Comparison of ENCODE assay signal across 16 cellular contexts in genomic region chr4:165118256-165118909, GRCh38. TPM values are rescaled to one million over a fixed set of nuclear protein-coding genes. Genes with fewer than 3 reads are reported as not detected.
A peak's percentile ranks its signal among the peaks of the same experiment; 100 is the strongest.
DNase-seq lines count a peak whose midpoint lies in the region; ATAC-seq, FAIRE-seq and TF ChIP-seq lines count a peak whose summit lies in the region.
"Had no signal": no experiment of that assay in that cellular context is flagged by ENCODE, and none has a peak within 500 bp of the region (broad histone marks: within the 10 kb centered on the region; RNA-seq: fewer than 3 reads in every experiment).

No MANE protein-coding gene starts in this region.

- H3F3A ChIP-seq in SK-N-SH (replicated peaks; ENCODE audit: insufficient read depth) = peaks cover 1% of the 10 kb centered on the region

- H3K4me2 ChIP-seq in HCT116 (ENCODE audit: low read length) = no peak overlapping the region
- H3K4me2 ChIP-seq in SK-N-SH = no peak overlapping the region

- no peak for TF ChIP-seq CTCF in HCT116 (IDR thresholded peaks at IDR 0.05 in 2 of 3, conservative IDR thresholded peaks at IDR 0.05 in 1 of 3; ENCODE audit: borderline replicate concordance in 1 of 3, insufficient read depth in 1 of 3, low read depth in 2 of 3, low read length in 2 of 3)
- no peak for TF ChIP-seq CTCF in CD8-positive, alpha-beta T cell (IDR thresholded peaks at IDR 0.05)
- no peak for TF ChIP-seq CTCF in SK-N-SH (IDR thresholded peaks at IDR 0.05)

- ATAC-seq in HCT116 (no peak), HG03139 (IDR thresholded peaks at IDR 0.05; ENCODE audit: unreplicated experiment) (peak; percentile 76)
- ATAC-seq in CD8-positive, alpha-beta T cell = no peak

- RAD21 ChIA-PET in HCT116 (lab: Charles Lee; ENCODE audit: low non-redundant PET in 1 of 2, low total read pairs in 2 of 2, uncharacterized antibody in 2 of 2, unreplicated experiment in 2 of 2) = no interaction called here

- no peak for TF ChIP-seq POLR2A in HCT116 (IDR thresholded peaks at IDR 0.05; ENCODE audit: borderline replicate concordance, extremely low read depth, insufficient read depth, insufficient read length)

- H3K79me2 ChIP-seq in HCT116 (ENCODE audit: insufficient read depth, low read length) = no peaks in the 10 kb centered on the region
- H3K79me2 ChIP-seq in SK-N-SH (ENCODE audit: insufficient read depth) = no peaks in the 10 kb centered on the region

- intact Hi-C loops in HCT116 (cut with micrococcal nuclease) = no loop called here
- intact Hi-C loops in CD8-positive, alpha-beta T cell (cut with DNase I, micrococcal nuclease) = loop anchor here (10.0 kb wide), 2 partner anchors 1624 to 1954 kb away; partner anchors contain the start of genes NAF1 (in 1 of the 2) and TMA16 (in 1 of the 2)

- TF ChIP-seq RAD21 in HCT116 (IDR thresholded peaks at IDR 0.05; ENCODE audit: low read depth) (no peak), SK-N-SH (IDR thresholded peaks at IDR 0.05; ENCODE audit: low read length) (no peak)

- H4K20me1 ChIP-seq in HCT116 (ENCODE audit: insufficient read depth) (no peaks in the 10 kb centered on the region), SK-N-SH (ENCODE audit: insufficient read depth) (no peaks in the 10 kb centered on the region)

- no peak overlapping the region for H3K4me3 Mint-ChIP-seq in CD8-positive, alpha-beta T cell

- H3K9me2 ChIP-seq in HCT116 (ENCODE audit: insufficient read depth) (no peaks in the 10 kb centered on the region), SK-N-SH (no peaks in the 10 kb centered on the region)

- H3K27ac Mint-ChIP-seq in CD8-positive, alpha-beta T cell = no peak overlapping the region

- DNase-seq in GM19239 (ENCODE audit: insufficient read length, low spot score) = peak; percentile 16
- no peak for DNase-seq in HCT116 (ENCODE audit: low read depth, low spot score)
- no peak for DNase-seq in HTR-8/SVneo (ENCODE audit: insufficient read length, low spot score)
- no peak for DNase-seq in activated CD4-positive, alpha-beta T cell treated with anti-CD3 and anti-CD28 coated beads, Interleukin-2, amount 50 U/mL, for 1 hour
- no peak for DNase-seq in CD8-positive, alpha-beta T cell
- no peak for DNase-seq in SK-N-SH
- DNase-seq: anterior cingulate cortex; DMS 273 treated with DMSO at 0.1 percent for 48 hours; NCI-H187; occipital lobe; OCI-M1; stimulated activated naive CD4-positive, alpha-beta T cell treated with Interleukin-2 at 50 U/mL for 16 hours had no signal

- H3K36me3 ChIP-seq in HCT116 (ENCODE audit: control insufficient read depth in 1 of 2, insufficient read depth in 2 of 2, low read length in 2 of 2) = no peaks in the 10 kb centered on the region
- no peaks in the 10 kb centered on the region for H3K36me3 ChIP-seq in CD8-positive, alpha-beta T cell (ENCODE audit: insufficient read depth, low read length)
- H3K36me3 ChIP-seq in SK-N-SH (replicated peaks in 1 of 2; ENCODE audit: control insufficient read depth in 1 of 2, insufficient read depth in 2 of 2, low read length in 1 of 2) = no peaks in the 10 kb centered on the region

- no TSS peak for BruUV-seq in HCT116 (replicated peaks; lab: Mats Ljungman, UMichigan)

- WGBS in SK-N-SH (ENCODE audit: low lambda C conversion rate) = 54% methylated on average over 4 of the region's 4 CpGs

- H3K9me3 ChIP-seq in HCT116 (ENCODE audit: control insufficient read depth in 1 of 2, insufficient read depth in 1 of 2, low read depth in 1 of 2, low read length in 2 of 2) = no peaks in the 10 kb centered on the region
- no peaks in the 10 kb centered on the region for H3K9me3 ChIP-seq in CD8-positive, alpha-beta T cell (ENCODE audit: low read length)
- no peaks in the 10 kb centered on the region; the same call in 1 of the 2 replicates for H3K9me3 ChIP-seq in SK-N-SH

- H3K4me1 ChIP-seq in HCT116 (ENCODE audit: control insufficient read depth in 1 of 2, insufficient read depth in 2 of 2, low read length in 2 of 2) (peaks cover 6 to 7% of the 10 kb centered on the region in 2 experiments; a peak in 3 of 4 replicates), SK-N-SH (ENCODE audit: control insufficient read depth in 1 of 2, insufficient read depth in 2 of 2, low read depth in 1 of 2, low read length in 1 of 2) (peaks cover 0 to 2% of the 10 kb centered on the region in 2 experiments; a peak in 1 of 4 replicates)
- H3K4me1 ChIP-seq in CD8-positive, alpha-beta T cell (ENCODE audit: insufficient read depth, low read length) = peaks cover 4% of the 10 kb centered on the region

- peaks cover 11% of the 10 kb centered on the region for H3K27me3 Mint-ChIP-seq in CD8-positive, alpha-beta T cell (ENCODE audit: low read depth)

- H3K27ac ChIP-seq in HCT116 (ENCODE audit: low read depth, low read length) = no peak overlapping the region
- no peak overlapping the region for H3K27ac ChIP-seq in CD8-positive, alpha-beta T cell (ENCODE audit: low read depth, low read length)
- no peak overlapping the region for H3K27ac ChIP-seq in SK-N-SH (ENCODE audit: low read depth in 2 of 2, low read length in 1 of 2)

- POLR2A ChIA-PET in HCT116 (lab: Charles Lee) (no interaction called here), SK-N-SH (lab: Yijun Ruan, JAX) (no interaction called here)
- POLR2A ChIA-PET in CD8-positive, alpha-beta T cell (lab: Charles Lee) = no interaction called here

- no peak for TF ChIP-seq EP300 in SK-N-SH (IDR thresholded peaks at IDR 0.05; ENCODE audit: borderline replicate concordance in 1 of 2, low read depth in 1 of 2, low read length in 1 of 2)

- no peaks in the 10 kb centered on the region for H3K9me3 Mint-ChIP-seq in CD8-positive, alpha-beta T cell

- peaks cover under 1% of the 10 kb centered on the region for H3K4me1 Mint-ChIP-seq in CD8-positive, alpha-beta T cell (ENCODE audit: low read depth)

- H3K27me3 ChIP-seq in HCT116 (ENCODE audit: insufficient read depth, low read length) (no peaks in the 10 kb centered on the region), SK-N-SH (ENCODE audit: insufficient read depth) (no peaks in the 10 kb centered on the region)
- no peaks in the 10 kb centered on the region for H3K27me3 ChIP-seq in CD8-positive, alpha-beta T cell (ENCODE audit: insufficient read depth, low read length)

- no peaks in the 10 kb centered on the region for H3K36me3 Mint-ChIP-seq in CD8-positive, alpha-beta T cell

- FAIRE-seq in G401.6 (lab: Jason Lieb, UNC) (peak; percentile 47), GM19239 (lab: Jason Lieb, UNC) (peak; percentile 91), HTR-8/SVneo (lab: Jason Lieb, UNC) (no peak)
- FAIRE-seq: A204.1, endometrium had no signal

- CTCF ChIA-PET in HCT116 (lab: Charles Lee) = interaction anchor here (0.9 kb wide), 1 partner anchor 13 kb away, joined by 3 read pairs; no protein-coding TSS in a partner anchor
- CTCF ChIA-PET in CD8-positive, alpha-beta T cell (lab: Charles Lee) = interaction anchor here (2.6 kb wide), 1 partner anchor 13 kb away, joined by 7 read pairs; no protein-coding TSS in a partner anchor
- CTCF ChIA-PET in SK-N-SH (lab: Yijun Ruan, JAX) = interaction anchor here (6.9 kb wide), 1 partner anchor 14 kb away, joined by 35 read pairs; no protein-coding TSS in a partner anchor

- H2AFZ ChIP-seq in HCT116 (ENCODE audit: low read depth, low read length, poor library complexity, severe bottlenecking) (peak overlapping the region; percentile 45), SK-N-SH (ENCODE audit: low read depth) (no peak overlapping the region)

- H3K9ac ChIP-seq in HCT116 (ENCODE audit: low read length) (no peak overlapping the region), SK-N-SH (no peak overlapping the region)

- H3K4me3 ChIP-seq in HCT116 (replicated peaks in 1 of 2; ENCODE audit: low read depth in 1 of 2, low read length in 2 of 2) (no peak overlapping the region), SK-N-SH (ENCODE audit: low read depth in 2 of 2, low read length in 1 of 2) (no peak overlapping the region)
- no peak overlapping the region for H3K4me3 ChIP-seq in CD8-positive, alpha-beta T cell (ENCODE audit: low read depth, low read length)

TF ChIP-seq in HCT116, 20 proteins besides CTCF, POLR2A, EP300 and RAD21:
- TF ChIP-seq SRF (IDR thresholded peaks at IDR 0.05; ENCODE audit: low read depth) (no peak), POLR2AphosphoS5 (IDR thresholded peaks at IDR 0.05; ENCODE audit: low read depth, low read length) (no peak), ELF1 (IDR thresholded peaks at IDR 0.05; ENCODE audit: borderline replicate concordance, low read depth) (no peak), EZH2phosphoT487 (IDR thresholded peaks at IDR 0.05; ENCODE audit: borderline replicate concordance) (no peak), ZNF274 (IDR thresholded peaks at IDR 0.05; ENCODE audit: low read depth, low read length) (no peak), ZFX (IDR thresholded peaks at IDR 0.05) (no peak), EZH2 (IDR thresholded peaks at IDR 0.05) (no peak), MAX (IDR thresholded peaks at IDR 0.05) (no peak), CBX3 (IDR thresholded peaks at IDR 0.05; ENCODE audit: low read depth) (no peak)

TF ChIP-seq in SK-N-SH, 30 proteins besides CTCF, POLR2A, EP300 and RAD21:
- TF ChIP-seq RFX5 (IDR thresholded peaks at IDR 0.05; ENCODE audit: low read length) = no peak
- TF ChIP-seq RXRA (IDR thresholded peaks at IDR 0.05; ENCODE audit: borderline replicate concordance, low read depth) = no peak
- TF ChIP-seq TAF1 (IDR thresholded peaks at IDR 0.05; ENCODE audit: borderline replicate concordance, low read depth, low read length) = no peak
- no peak for TF ChIP-seq TEAD4 (IDR thresholded peaks at IDR 0.05; ENCODE audit: borderline replicate concordance, insufficient read depth)
- no peak for TF ChIP-seq RCOR1 (IDR thresholded peaks at IDR 0.05; ENCODE audit: low read length)

RNA-seq across cellular contexts. Expression of gene TMEM192, which starts 5.7 kb away (rescaled TPM):
- 13.1 TPM for total RNA-seq in HCT116 (2021; ENCODE audit: unreplicated experiment)
- polyA plus RNA-seq in HCT116 (2012) = 5.8 and 8.2 TPM in 2 replicates
- total RNA-seq in CD8-positive, alpha-beta T cell = 1 to 10 TPM; 5.6 to 5.8 TPM
- polyA plus RNA-seq in SK-N-SH (2012; rRNA removed) = 9.1 and 14.4 TPM in 2 replicates
- 15.7 and 16.0 TPM in 2 replicates for polyA plus RNA-seq in SK-N-SH (2012; cell fraction: cytosol; rRNA removed)
- polyA plus RNA-seq in SK-N-SH (2012; cell fraction: nucleus; rRNA removed) = 2.3 and 5.3 TPM in 2 replicates
